8 cellular contexts compared by ENCODE assay signal in genomic region chr14:74954947-74955228, GRCh38. TPM values are rescaled to one million over a fixed set of nuclear protein-coding genes. Genes with fewer than 3 reads are reported as not detected.
DNase-seq lines count a peak whose midpoint lies in the region; ATAC-seq, FAIRE-seq and TF ChIP-seq lines count a peak whose summit lies in the region.

No MANE protein-coding gene starts in this region.

- H3K4me3 ChIP-seq in bronchial epithelial cell (ENCODE audit: low read depth, low read length) (peak overlapping the region; percentile 64), lower leg skin (ENCODE audit: low read depth, poor library complexity, severe bottlenecking) (peak overlapping the region; percentile 51), tibial artery (peak overlapping the region; percentile 69 to 72)

- H3K36me3 ChIP-seq in bronchial epithelial cell (ENCODE audit: control insufficient read depth, insufficient read depth, low read length) (peaks cover 5% of the 10 kb centered on the region), tibial artery (no peaks in the 10 kb centered on the region)

- TF ChIP-seq POLR2A in lower leg skin (IDR thresholded peaks at IDR 0.05): no peak

- no peak for FAIRE-seq in bronchial epithelial cell (lab: Jason Lieb, UNC)

- POLR2A ChIA-PET in activated CD4-positive, alpha-beta T cell treated with anti-CD3 and anti-CD28 coated beads for 36 hours (lab: Charles Lee): interaction anchor here (0.8 kb wide), 1 partner anchor 8 kb away, joined by 3 read pairs; no protein-coding TSS in a partner anchor

- no peaks in the 10 kb centered on the region for H3K27me3 ChIP-seq in bronchial epithelial cell (ENCODE audit: control insufficient read depth, insufficient read depth, low read length)
- H3K27me3 ChIP-seq in tibial artery: no peaks in the 10 kb centered on the region

- peaks cover 6% of the 10 kb centered on the region for H3K27me3 Mint-ChIP-seq in activated CD4-positive, alpha-beta T cell treated with anti-CD3 and anti-CD28 coated beads for 36 hours

- intact Hi-C loops in activated CD4-positive, alpha-beta T cell treated with anti-CD3 and anti-CD28 coated beads for 36 hours (cut with DNase I, micrococcal nuclease): loop anchor here in 1 of 2 experiments (1.0 kb wide), 1 partner anchor 9 kb away; no protein-coding TSS in a partner anchor
- intact Hi-C loops in lower leg skin (cut with DNase I; ENCODE audit: low total_unique reads): loop anchor here (5.0 kb wide), 1 partner anchor 127 kb away; no protein-coding TSS in a partner anchor
- intact Hi-C loops in tibial artery (cut with DNase I; ENCODE audit: low total_unique reads): loop anchor here (10.0 kb wide), 1 partner anchor 110 kb away; the partner anchor contains the start of genes ACYP1 and ZC2HC1C

- no peak for DNase-seq in activated CD4-positive, alpha-beta T cell treated with anti-CD3 and anti-CD28 coated beads for 36 hours
- no peak for DNase-seq in activated CD4-positive, alpha-beta T cell treated with anti-CD3 and anti-CD28 coated beads for 1 hour
- DNase-seq in bronchial epithelial cell (ENCODE audit: low read depth): no peak
- DNase-seq in lower leg skin (ENCODE audit: low spot score in 2 of 2): no peak
- DNase-seq in tibial artery: no peak
- DNase-seq in SIG-M5 treated with dmso at 0.1 percent for 504 hours (lab: John Stamatoyannopoulos, UW; ENCODE audit: unreplicated experiment): no peak
- DNase-seq in DMS114 treated with DMSO at 0.1 percent for 48 hours (lab: John Stamatoyannopoulos, UW; ENCODE audit: unreplicated experiment): no peak
- DNase-seq in activated CD4-positive, alpha-beta T cell treated with anti-CD3 and anti-CD28 coated beads for 48 hours: no peak

- no peaks in the 10 kb centered on the region for H3K4me1 Mint-ChIP-seq in activated CD4-positive, alpha-beta T cell treated with anti-CD3 and anti-CD28 coated beads for 36 hours

- no peaks in the 10 kb centered on the region for H3K36me3 Mint-ChIP-seq in activated CD4-positive, alpha-beta T cell treated with anti-CD3 and anti-CD28 coated beads for 36 hours (ENCODE audit: low read depth)

- H3K4me3 Mint-ChIP-seq in activated CD4-positive, alpha-beta T cell treated with anti-CD3 and anti-CD28 coated beads for 36 hours: peak overlapping the region; percentile 23

- CTCF ChIA-PET in activated CD4-positive, alpha-beta T cell treated with anti-CD3 and anti-CD28 coated beads for 36 hours (lab: Charles Lee): interaction anchor here (0.6 to 2.2 kb wide), 2 partner anchors 10 to 19 kb away, joined by 3 to 16 read pairs; no protein-coding TSS in a partner anchor

- H3K9me3 ChIP-seq in tibial artery: no peaks in the 10 kb centered on the region

- TF ChIP-seq CTCF in bronchial epithelial cell (IDR thresholded peaks at IDR 0.05; ENCODE audit: insufficient read depth, low read length, severe bottlenecking) (no peak), lower leg skin (IDR thresholded peaks at IDR 0.05) (no peak), tibial artery (IDR thresholded peaks at IDR 0.05) (no peak)

- ATAC-seq in activated CD4-positive, alpha-beta T cell treated with anti-CD3 and anti-CD28 coated beads for 36 hours: no peak

- H3K27ac Mint-ChIP-seq in activated CD4-positive, alpha-beta T cell treated with anti-CD3 and anti-CD28 coated beads for 36 hours: no peak overlapping the region

- peak overlapping the region; percentile 76 to 79 for H3K27ac ChIP-seq in tibial artery

- H3K9me3 Mint-ChIP-seq in activated CD4-positive, alpha-beta T cell treated with anti-CD3 and anti-CD28 coated beads for 36 hours (ENCODE audit: low read depth): no peaks in the 10 kb centered on the region

- peaks cover 0 to 60% (median 54%) of the 10 kb centered on the region in 4 donors for H3K4me1 ChIP-seq in tibial artery

- 0 to 4% methylated on average over 3 of the region's 3 CpGs for WGBS in lower leg skin, 2 donors

RNA-seq across cellular contexts. Expression of gene PGF, which starts 0.5 kb away (rescaled TPM):
- total RNA-seq in activated CD4-positive, alpha-beta T cell treated with anti-CD3 and anti-CD28 coated beads for 36 hours: under 1 TPM in 1 of 2 experiments, not detected in 1; 0.09 TPM
- total RNA-seq in bronchial epithelial cell: 52.1 and 56.6 TPM in 2 replicates
- 10 to 100 TPM in 3 of 4 donors, 1 to 10 TPM in 1; 9.8 to 22.3 (median 14.0) TPM for total RNA-seq in lower leg skin

RNA-seq across cellular contexts. Expression of gene RPS6KL1, which starts 31.8 kb away (rescaled TPM):
- total RNA-seq in activated CD4-positive, alpha-beta T cell treated with anti-CD3 and anti-CD28 coated beads for 36 hours: 1 to 10 TPM; 5.6 to 6.0 TPM
- total RNA-seq in bronchial epithelial cell (1.5 and 6.1 TPM in 2 replicates), lower leg skin (1 to 10 TPM in 2 of 4 donors, under 1 TPM in 2; 0.38 to 3.7 (median 2.1) TPM)

RNA-seq across cellular contexts. Expression of gene EIF2B2, which starts 47.8 kb away (rescaled TPM):
- total RNA-seq in activated CD4-positive, alpha-beta T cell treated with anti-CD3 and anti-CD28 coated beads for 36 hours: 10 to 100 TPM; 55.6 to 69.8 TPM
- total RNA-seq in bronchial epithelial cell: 60.6 and 83.7 TPM in 2 replicates
- 10 to 100 TPM; 37.0 to 45.6 (median 37.9) TPM for total RNA-seq in lower leg skin

Comparison
In these comparisons a context has a peak if more than half of its experiments do, and no peak if none do; other contexts are left out.
1. RNA of gene PGF, which starts 0.5 kb away (total RNA-seq): 52.1 to 56.6 TPM in bronchial epithelial cell and 9.8 to 22.3 TPM in lower leg skin; 0.09 TPM in activated CD4-positive, alpha-beta T cell treated with anti-CD3 and anti-CD28 coated beads for 36 hours; every median in the first group is over 4 times any median in the second.
2. Peak in every context shown above with its lines, with median percentiles within 50 percentile points of each other: H3K4me3 ChIP-seq.